In the genomic region with DNA sequence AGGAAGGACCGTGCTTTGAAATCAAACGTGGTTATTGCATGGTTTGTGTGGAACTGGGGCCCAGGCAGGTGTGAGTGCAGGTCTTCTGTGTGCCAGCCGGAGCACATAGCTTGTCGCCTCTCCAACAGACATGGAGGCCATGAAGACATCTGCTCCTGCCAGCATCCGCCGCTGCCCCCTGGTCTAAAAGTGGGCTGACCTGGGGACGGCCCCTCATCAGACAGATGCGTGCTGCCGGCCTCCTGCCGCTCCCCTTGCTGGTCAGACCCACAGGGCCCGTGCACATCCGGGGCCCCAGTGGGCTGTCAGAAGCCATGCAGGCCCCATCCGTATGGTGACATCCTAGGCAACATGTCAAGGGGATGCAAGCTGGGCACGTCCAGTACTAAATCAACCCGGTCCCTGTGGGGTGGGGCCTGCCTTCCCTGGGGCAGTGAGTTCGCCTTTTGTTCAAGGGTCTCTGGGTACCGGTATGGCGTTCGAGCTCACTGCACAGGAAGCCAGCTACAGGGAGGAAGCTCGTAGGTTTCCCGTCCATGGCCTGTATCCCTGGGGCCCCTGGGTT, we compare ENCODE assay signal across 1 cellular context.
TF ChIP-seq lines count a peak whose summit lies in the region.

No MANE protein-coding gene starts in this region.

TF ChIP-seq in GM12878, 131 proteins besides CTCF, POLR2A, EP300 and RAD21 (continued from another document):
- TF ChIP-seq, protein P1, sequence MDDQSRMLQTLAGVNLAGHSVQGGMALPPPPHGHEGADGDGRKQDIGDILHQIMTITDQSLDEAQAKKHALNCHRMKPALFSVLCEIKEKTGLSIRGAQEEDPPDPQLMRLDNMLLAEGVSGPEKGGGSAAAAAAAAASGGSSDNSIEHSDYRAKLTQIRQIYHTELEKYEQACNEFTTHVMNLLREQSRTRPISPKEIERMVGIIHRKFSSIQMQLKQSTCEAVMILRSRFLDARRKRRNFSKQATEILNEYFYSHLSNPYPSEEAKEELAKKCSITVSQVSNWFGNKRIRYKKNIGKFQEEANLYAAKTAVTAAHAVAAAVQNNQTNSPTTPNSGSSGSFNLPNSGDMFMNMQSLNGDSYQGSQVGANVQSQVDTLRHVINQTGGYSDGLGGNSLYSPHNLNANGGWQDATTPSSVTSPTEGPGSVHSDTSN (IDR thresholded peaks at IDR 0.05; ENCODE audit: insufficient replicate concordance, low read depth, low read length): no peak
- TF ChIP-seq ASH2L (IDR thresholded peaks at IDR 0.05; ENCODE audit: borderline replicate concordance, low read depth) (no peak), MEF2B (IDR thresholded peaks at IDR 0.05; ENCODE audit: partially characterized antibody, poor library complexity, severe bottlenecking) (no peak), SIX5 (IDR thresholded peaks at IDR 0.05; ENCODE audit: low read depth, low read length, severe bottlenecking) (no peak), MYB (IDR thresholded peaks at IDR 0.05; ENCODE audit: borderline replicate concordance, low read depth, low read length) (no peak), EZH2 (IDR thresholded peaks at IDR 0.05; ENCODE audit: borderline replicate concordance, control insufficient read depth, low read depth, low read length) (no peak), BMI1 (IDR thresholded peaks at IDR 0.05; ENCODE audit: borderline replicate concordance) (no peak)
